17 cellular contexts compared by ENCODE assay signal in the genomic region with DNA sequence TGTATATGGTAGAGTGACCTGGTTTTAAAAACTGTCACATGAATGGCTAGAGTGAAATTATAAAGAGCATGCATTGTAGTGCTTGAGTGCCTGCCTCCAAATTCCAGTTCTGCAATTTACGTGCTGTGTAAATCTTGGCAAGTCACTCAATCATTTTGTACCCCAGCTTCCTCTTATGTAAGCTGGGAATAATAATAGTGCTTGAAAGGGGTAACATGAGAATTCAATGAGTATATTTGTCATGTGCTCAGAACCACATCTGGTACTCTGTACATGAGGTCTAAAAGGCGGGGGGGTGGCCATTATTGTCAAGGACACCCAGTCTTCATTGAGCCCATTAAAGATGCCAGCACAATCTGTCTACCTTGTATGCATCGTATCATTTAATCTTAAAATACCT.
"Had no signal": no experiment of that assay in that cellular context is flagged by ENCODE, and none has a peak within 500 bp of the region (broad histone marks: within the 10 kb centered on the region; RNA-seq: fewer than 3 reads in every experiment).

No MANE protein-coding gene starts in this region.

- H3K4me3 ChIP-seq: ascending aorta, breast epithelium, mucosa of descending colon, pancreas, stomach had no signal

- H3K27me3 ChIP-seq: ascending aorta, breast epithelium, pancreas, stomach had no signal

- H3K36me3 ChIP-seq: ascending aorta, breast epithelium, pancreas, stomach had no signal

- H3K9me3 ChIP-seq: ascending aorta, breast epithelium, mucosa of descending colon, pancreas, stomach had no signal

- H3K27ac ChIP-seq: ascending aorta, breast epithelium, pancreas, stomach had no signal

- H3K4me1 ChIP-seq: ascending aorta, breast epithelium, pancreas, stomach had no signal

- DNase-seq: activated CD4-positive, alpha-beta T cell treated with anti-CD3 and anti-CD28 coated beads, Interleukin-2, amount 50 U/mL, for 4 hours; activated CD4-positive, CD25-positive, alpha-beta regulatory T cell treated with anti-CD3 and anti-CD28 coated beads, Interleukin-2, amount 50 U/mL, for 72 hours; activated naive CD4-positive, alpha-beta T cell treated with anti-CD3 and anti-CD28 coated beads for 36 hours; cerebellar nuclear complex; effector memory CD4-positive, alpha-beta T cell; foreskin fibroblast; hypothalamus; kidney; left ventricle myocardium superior; mucosa of descending colon; naive thymus-derived CD8-positive, alpha-beta T cell; pancreas; stimulated activated CD4-positive, alpha-beta T cell treated with anti-CD3 and anti-CD28 coated beads, Interleukin-12 subunit alpha, Interleukin-12 subunit beta, amount 100 ng/mL, for 4 hours; stimulated activated CD4-positive, alpha-beta T cell treated with anti-CD3 and anti-CD28 coated beads, Interleukin-2, amount 100 ng/mL, for 24 hours; stomach had no signal
